Comparison of ENCODE assay signal across 8 cellular contexts in the genomic region with DNA sequence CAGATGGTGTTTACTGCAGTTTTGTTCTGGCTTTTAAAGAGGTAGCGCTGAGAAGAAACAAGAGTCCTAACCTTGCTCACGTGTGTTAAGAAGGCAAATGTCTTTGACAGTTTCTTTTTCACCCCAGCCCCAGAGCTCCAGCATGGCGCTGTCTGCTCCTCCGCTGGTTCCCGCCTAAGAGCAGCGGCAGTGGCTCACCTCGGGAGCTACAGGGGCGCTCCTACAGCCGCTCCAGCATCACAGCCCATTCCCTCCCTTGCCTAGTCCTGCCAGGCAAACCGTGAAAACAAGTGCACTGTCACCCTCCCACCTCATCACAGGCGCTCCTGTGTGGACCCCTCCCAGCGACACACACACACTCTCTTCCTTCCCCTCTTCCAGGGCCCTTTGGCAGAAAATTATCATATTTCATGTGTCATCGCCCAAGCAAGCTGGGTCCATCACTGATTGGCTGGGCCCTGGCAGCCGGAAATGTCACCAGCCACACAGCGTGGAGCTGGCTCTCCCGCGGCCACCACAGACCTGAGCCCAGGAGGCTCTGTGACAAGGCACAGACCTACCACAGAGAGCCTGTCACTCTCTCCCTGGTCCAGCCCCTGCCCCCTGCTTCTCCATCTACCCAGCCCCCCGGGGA. TPM values are rescaled to one million over a fixed set of nuclear protein-coding genes. Genes with fewer than 3 reads are reported as not detected.
A peak's percentile ranks its signal among the peaks of the same experiment; 100 is the strongest.
DNase-seq lines count a peak whose midpoint lies in the region; ATAC-seq and TF ChIP-seq lines count a peak whose summit lies in the region.

No MANE protein-coding gene starts in this region.

- WGBS in stomach, 5 donors, result 45 to 64% (median 57%) methylated on average over 18 of the region's 18 CpGs

- DNase-seq in CD4-positive, alpha-beta T cell, result peak; percentile 56 to 77 (median 70)
- DNase-seq in NCI-H187 treated with DMSO at 0.1 percent for 48 hours (lab: John Stamatoyannopoulos, UW) (peak; percentile 10), nephron progenitor cell (peak; percentile 49), stomach (peak; percentile 40), D341Med (ENCODE audit: low spot score) (no peak)
- peak; percentile 89 for DNase-seq in activated CD4-positive, alpha-beta T cell treated with anti-CD3 and anti-CD28 coated beads for 48 hours
- peak; percentile 52 for DNase-seq in effector CD8-positive, alpha-beta T cell (lab: John Stamatoyannopoulos, UW)

- H3K4me1 ChIP-seq in stomach, result peaks cover 8 to 47% (median 37%) of the 10 kb centered on the region in 4 donors

- H3K9me3 ChIP-seq in CD4-positive, alpha-beta T cell (ENCODE audit: control insufficient read depth, low read length), result no peaks in the 10 kb centered on the region
- H3K9me3 ChIP-seq in stomach, result peaks cover 0 to 3% (median 0%) of the 10 kb centered on the region in 4 donors

- no peak for TF ChIP-seq EP300 in stomach (IDR thresholded peaks at IDR 0.05)

- H3K27me3 ChIP-seq in CD4-positive, alpha-beta T cell (ENCODE audit: control insufficient read depth, insufficient read depth, low read length), result no peaks in the 10 kb centered on the region
- H3K27me3 ChIP-seq in stomach, result peaks cover 0 to 6% (median 0%) of the 10 kb centered on the region in 3 donors

- peak overlapping the region; percentile 57 for H3K27ac ChIP-seq in CD4-positive, alpha-beta T cell (ENCODE audit: low read depth, low read length)
- peak overlapping the region in 1 of 5 donors; percentile 17 for H3K27ac ChIP-seq in stomach

- peak; percentile 83 for ATAC-seq in CD4-positive, alpha-beta T cell (ENCODE audit: poor library complexity)
- ATAC-seq in GM21390 (IDR thresholded peaks at IDR 0.05; ENCODE audit: unreplicated experiment), result peak; percentile 84

- peaks cover 4% of the 10 kb centered on the region for H3K9me3 Mint-ChIP-seq in CD4-positive, alpha-beta T cell
- H3K9me3 Mint-ChIP-seq in nephron progenitor cell, result peaks cover 25% of the 10 kb centered on the region

- POLR2A ChIA-PET in CD4-positive, alpha-beta T cell (lab: Charles Lee), result interaction anchor here (0.5 to 7.1 kb wide), 14 partner anchors 9 to 169 kb away, joined by 3 to 108 read pairs (median 5); no protein-coding TSS in a partner anchor

- no peaks in the 10 kb centered on the region for H3K36me3 Mint-ChIP-seq in CD4-positive, alpha-beta T cell (ENCODE audit: low read depth)
- H3K36me3 Mint-ChIP-seq in nephron progenitor cell (ENCODE audit: low read depth), result no peaks in the 10 kb centered on the region

- intact Hi-C loops in CD4-positive, alpha-beta T cell (cut with DNase I, micrococcal nuclease), result loop anchor here (2.0 to 10.0 kb wide), 3 partner anchors 115 to 415 kb away; a partner anchor contains a TSS
- intact Hi-C loops in stomach (cut with DNase I; ENCODE audit: low total_unique reads), result no loop called here

- TF ChIP-seq POLR2A in stomach (IDR thresholded peaks at IDR 0.05), result no peak

- H3K4me3 ChIP-seq in stomach, result peak overlapping the region in 1 of 4 donors; percentile 22

- TF ChIP-seq CTCF in CD4-positive, alpha-beta T cell (IDR thresholded peaks at IDR 0.05), result no peak
- TF ChIP-seq CTCF in nephron progenitor cell (IDR thresholded peaks at IDR 0.05) (no peak), stomach (IDR thresholded peaks at IDR 0.05) (no peak)

- no peaks in the 10 kb centered on the region for H3K36me3 ChIP-seq in stomach

- peak overlapping the region; percentile 84 for H3K4me3 Mint-ChIP-seq in CD4-positive, alpha-beta T cell
- H3K4me3 Mint-ChIP-seq in nephron progenitor cell, result peak overlapping the region; percentile 81

- no peaks in the 10 kb centered on the region for H3K27me3 Mint-ChIP-seq in CD4-positive, alpha-beta T cell
- peaks cover 73% of the 10 kb centered on the region for H3K27me3 Mint-ChIP-seq in nephron progenitor cell (ENCODE audit: low read depth, poor library complexity)

- peaks cover 63% of the 10 kb centered on the region for H3K4me1 Mint-ChIP-seq in CD4-positive, alpha-beta T cell (ENCODE audit: low read depth)
- H3K4me1 Mint-ChIP-seq in nephron progenitor cell, result peaks cover 40% of the 10 kb centered on the region

- H3K27ac Mint-ChIP-seq in CD4-positive, alpha-beta T cell, result peak overlapping the region; percentile 95
- H3K27ac Mint-ChIP-seq in nephron progenitor cell, result no peak overlapping the region

- CTCF ChIA-PET in CD4-positive, alpha-beta T cell (lab: Charles Lee), result interaction anchor here (1.7 kb wide), 1 partner anchor 10 kb away, joined by 5 read pairs; no protein-coding TSS in a partner anchor

RNA-seq across cellular contexts. Expression of a gene that starts 1.2 kb away (rescaled TPM):
- 1 to 10 TPM; 5.1 to 5.4 TPM for total RNA-seq in CD4-positive, alpha-beta T cell
- total RNA-seq in stomach, result 10 to 100 TPM in 1 of 5 donors, 1 to 10 TPM in 4; 1.8 to 65.3 (median 4.9) TPM
- 1 to 10 TPM; 2.9 to 4.6 (median 3.1) TPM for polyA plus RNA-seq in stomach
